8 cellular contexts compared by ENCODE assay signal in genomic region chr3:52444860-52445793, GRCh38. TPM values are rescaled to one million over a fixed set of nuclear protein-coding genes. Genes with fewer than 3 reads are reported as not detected.
A peak's percentile ranks its signal among the peaks of the same experiment; 100 is the strongest.
DNase-seq lines count a peak whose midpoint lies in the region; ATAC-seq and TF ChIP-seq lines count a peak whose summit lies in the region.

TSS of gene SEMA3G (minus strand) at chr3:52445103. CDS start at chr3:52445027, 76 bp downstream.

- no peak within 1 kb of the TSS for H3K4me3 Mint-ChIP-seq in Calu3 (ENCODE audit: low read depth, unreplicated experiment)
- no peak within 1 kb of the TSS for H3K4me3 Mint-ChIP-seq in T-cell

- WGBS in adrenal gland, 4 donors: 51 to 60% (median 56%) methylated on average over 11 to 19 of the region's 19 CpGs

- DNase-seq in Calu3 (peak; percentile 85), T-cell (peak; percentile 42 to 81 (median 69)), adrenal gland (peak in 3 of 7 donors; percentile 52 to 78 (median 65)), iPS DF 19.7 (ENCODE audit: low read depth, low spot score) (peak; percentile 38)
- DNase-seq in stimulated activated CD4-positive, alpha-beta T cell treated with anti-CD3 and anti-CD28 coated beads, Interleukin-15, amount 100 ng/mL, for 24 hours: peak; percentile 90

- peaks cover 16% of the 10 kb centered on the region for H3K4me1 Mint-ChIP-seq in Calu3 (ENCODE audit: low read depth, unreplicated experiment)
- peaks cover 8 to 18% (median 9%) of the 10 kb centered on the region in 3 donors for H3K4me1 Mint-ChIP-seq in T-cell

- POLR2A ChIA-PET in T-cell (lab: Charles Lee): no interaction called here

- H3K9me3 Mint-ChIP-seq in Calu3 (ENCODE audit: low read depth, unreplicated experiment) (no peaks in the 10 kb centered on the region), T-cell (no peaks in the 10 kb centered on the region)

- H3K36me3 ChIP-seq in adrenal gland (replicated peaks in 1 of 2): no peaks in the 10 kb centered on the region

- TF ChIP-seq CTCF in Calu3 (IDR thresholded peaks at IDR 0.05; ENCODE audit: unreplicated experiment): peak; percentile 37
- TF ChIP-seq CTCF in adrenal gland (IDR thresholded peaks at IDR 0.05): peak in 5 of 6 experiments; percentile 35 to 63 (median 54)

- H3K27me3 Mint-ChIP-seq in Calu3 (ENCODE audit: unreplicated experiment) (no peaks in the 10 kb centered on the region), T-cell (no peaks in the 10 kb centered on the region)

- no peak for TF ChIP-seq EP300 in Ishikawa (IDR thresholded peaks at IDR 0.05; ENCODE audit: borderline replicate concordance)

- intact Hi-C loops in Calu3 (cut with micrococcal nuclease; ENCODE audit: unreplicated experiment) (no loop called here), adrenal gland (cut with DNase I) (no loop called here)

- H3K4me3 ChIP-seq in adrenal gland: no peak within 1 kb of the TSS

- H3K27ac Mint-ChIP-seq in Calu3 (ENCODE audit: unreplicated experiment) (no peak within 1 kb of the TSS), T-cell (peak within 1 kb of the TSS in 1 of 2 donors; percentile 31)

- TF ChIP-seq POLR2A in adrenal gland (IDR thresholded peaks at IDR 0.05): no peak

- H3K27ac ChIP-seq in adrenal gland: no peak within 1 kb of the TSS

- no peaks in the 10 kb centered on the region for H3K27me3 ChIP-seq in adrenal gland

- TF ChIP-seq RAD21 in Ishikawa (IDR thresholded peaks at IDR 0.05; ENCODE audit: low read depth): no peak

- H3K36me3 Mint-ChIP-seq in Calu3 (ENCODE audit: insufficient read depth, unreplicated experiment): no peaks in the 10 kb centered on the region
- no peaks in the 10 kb centered on the region for H3K36me3 Mint-ChIP-seq in T-cell

- CTCF ChIA-PET in Calu3 (lab: Charles Lee): interaction anchor here (1.5 kb wide), 1 partner anchor 33 kb away, joined by 3 read pairs; no protein-coding TSS in a partner anchor
- CTCF ChIA-PET in T-cell (lab: Charles Lee): interaction anchor here (0.6 to 3.8 kb wide), 8 partner anchors 17 to 235 kb away, joined by 3 to 24 read pairs (median 3); partner anchors contain the start of gene UQCC5 (in 1 of the 2)

- H3K9me3 ChIP-seq in adrenal gland (replicated peaks in 1 of 3): no peaks in the 10 kb centered on the region

- BruUV-seq in Calu3 (replicated peaks; lab: Mats Ljungman, UMichigan): no TSS peak

- no peaks in the 10 kb centered on the region for H3K4me1 ChIP-seq in adrenal gland (replicated peaks in 1 of 2)

- ATAC-seq in GM21526 (IDR thresholded peaks at IDR 0.05; ENCODE audit: low FRiP score, unreplicated experiment) (peak; percentile 73), T-cell (replicated peaks in 1 of 4) (peak; percentile 92 to 97 (median 93)), GM19324 (IDR thresholded peaks at IDR 0.05; ENCODE audit: low FRiP score, unreplicated experiment) (no peak)

TF ChIP-seq in Ishikawa, 13 proteins besides CTCF, POLR2A, EP300 and RAD21:
- TF ChIP-seq REST (IDR thresholded peaks at IDR 0.05; ENCODE audit: low read depth) (no peak), TCF12 (IDR thresholded peaks at IDR 0.05; ENCODE audit: low read depth) (no peak), TEAD4 (IDR thresholded peaks at IDR 0.05) (no peak), FOXM1 (IDR thresholded peaks at IDR 0.05; ENCODE audit: borderline replicate concordance, low read depth) (no peak), ZBTB7A (IDR thresholded peaks at IDR 0.05; ENCODE audit: low read depth) (no peak), MAX (IDR thresholded peaks at IDR 0.05) (peak; percentile 50; the same call in 1 of the 2 replicates), TAF1 (IDR thresholded peaks at IDR 0.05; ENCODE audit: low read depth) (peak; percentile 41; the same call in 1 of the 2 replicates), CEBPB (IDR thresholded peaks at IDR 0.05) (no peak), YY1 (IDR thresholded peaks at IDR 0.05; ENCODE audit: low read depth) (peak; percentile 12; the same call in 1 of the 2 replicates), CREB1 (IDR thresholded peaks at IDR 0.05; ENCODE audit: low read depth) (no peak)

RNA-seq across cellular contexts. Expression of gene SEMA3G, which starts in this region (rescaled TPM):
- total RNA-seq in Calu3 (2022) (0.12 and 0.33 TPM in 2 replicates), T-cell (1 to 10 TPM in 4 of 5 donors, under 1 TPM in 1; 0.75 to 1.9 (median 1.4) TPM), adrenal gland (1 to 10 TPM; 1.9 to 6.8 (median 3.1) TPM)
- polyA plus RNA-seq in adrenal gland: 1 to 10 TPM in 2 of 3 donors, under 1 TPM in 1; 0.81 to 6.4 (median 1.9) TPM

Comparison
In these comparisons a context has a peak if more than half of its experiments do, and no peak if none do; other contexts are left out.
1. Peak in DNase-seq in Calu3; RNA of the gene not detected or under 1 TPM.